Comparison of ENCODE assay signal across 8 cellular contexts in the genomic region with DNA sequence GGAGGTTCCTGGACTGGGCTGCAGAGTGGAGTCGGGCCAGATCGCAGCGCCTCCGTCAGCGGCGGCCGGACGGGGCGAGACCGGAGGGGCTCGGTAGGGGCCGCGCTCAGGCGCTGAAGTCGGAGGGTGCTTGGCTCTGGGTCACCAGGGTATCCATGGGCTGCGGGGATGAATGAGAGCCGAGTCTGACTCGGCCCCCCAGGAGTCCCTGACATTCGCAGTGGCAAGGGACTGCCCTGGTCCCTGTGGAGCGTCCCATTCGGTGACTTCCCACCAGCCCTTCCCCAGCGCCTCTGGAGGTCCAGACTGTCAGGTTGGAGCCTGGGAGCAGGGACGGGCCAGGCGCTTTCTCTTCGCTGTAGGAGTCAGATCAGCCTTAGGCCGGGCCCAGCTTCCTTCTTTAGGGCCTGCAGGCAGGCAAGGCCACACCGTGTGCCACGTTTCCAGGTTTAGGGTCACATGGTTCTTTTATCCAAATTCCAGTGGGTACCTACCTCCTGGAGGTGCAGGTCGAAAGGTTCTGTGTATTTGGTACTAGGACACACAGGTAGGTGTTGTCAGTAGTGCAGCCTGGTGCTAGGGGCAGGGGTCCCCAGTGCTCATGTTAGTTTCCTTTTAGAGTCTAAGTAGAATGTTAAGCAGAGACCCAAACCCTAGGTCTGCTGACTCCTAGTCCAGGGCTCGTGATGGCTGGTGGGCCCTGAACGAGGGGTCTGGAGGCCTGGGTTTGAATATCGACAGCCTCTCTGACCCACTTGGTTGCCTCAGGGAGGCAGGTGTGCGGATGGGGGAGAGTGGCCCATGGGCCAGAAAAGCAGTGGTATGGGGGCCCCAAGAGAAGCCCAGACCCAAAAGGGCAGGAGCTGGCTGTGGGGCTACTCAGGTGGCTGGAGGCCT. TPM values are rescaled to one million over a fixed set of nuclear protein-coding genes. Genes with fewer than 3 reads are reported as not detected.
DNase-seq lines count a peak whose midpoint lies in the region; ATAC-seq, FAIRE-seq and TF ChIP-seq lines count a peak whose summit lies in the region.

No MANE protein-coding gene starts in this region.

- H3K4me2 ChIP-seq in BLaER1 (peak overlapping the region; percentile 98), SU-DHL-6 (ENCODE audit: low read depth, low read length, poor library complexity, severe bottlenecking) (peak overlapping the region; percentile 56)

- H3K27ac ChIP-seq in BLaER1 (peak overlapping the region; percentile 98), SU-DHL-6 (ENCODE audit: low read depth, low read length) (no peak overlapping the region), pancreas (peak overlapping the region in 2 of 4 donors; percentile 65 to 82)

- H3K9me2 ChIP-seq in SU-DHL-6 (replicated peaks; ENCODE audit: insufficient read depth, low read length) = no peaks in the 10 kb centered on the region

- H3K4me3 ChIP-seq in BLaER1 (peak overlapping the region; percentile 100), SU-DHL-6 (ENCODE audit: insufficient read depth, low read length, poor library complexity, severe bottlenecking) (peak overlapping the region; percentile 65), fibroblast of mammary gland (ENCODE audit: control insufficient read depth, low read depth, low read length) (peak overlapping the region; percentile 67), pancreas (peak overlapping the region; percentile 49 to 88 (median 76))

- DNase-seq in fibroblast of mammary gland (ENCODE audit: low read depth) (no peak), pancreas (peak in 1 of 6 donors; percentile 36), NCI-H2029 (lab: John Stamatoyannopoulos, UW) (no peak), KG1 (lab: John Stamatoyannopoulos, UW) (no peak), DMS 273 (lab: John Stamatoyannopoulos, UW; ENCODE audit: unreplicated experiment) (no peak)

- no peaks in the 10 kb centered on the region for H3F3A ChIP-seq in SU-DHL-6 (ENCODE audit: insufficient read depth)

- H3K9ac ChIP-seq in BLaER1 (peak overlapping the region; percentile 99), SU-DHL-6 (ENCODE audit: low read length) (peak overlapping the region; percentile 56)

- no peaks in the 10 kb centered on the region for H3K79me2 ChIP-seq in SU-DHL-6 (ENCODE audit: insufficient read depth, low read length)

- 32 to 36% methylated on average over 33 of the region's 33 CpGs for WGBS in pancreas, 2 donors

- ATAC-seq in GM21825 (IDR thresholded peaks at IDR 0.05; ENCODE audit: unreplicated experiment) (peak; percentile 10), pancreas (peak; percentile 4 to 28 (median 9))

- intact Hi-C loops in pancreas (cut with DNase I) = no loop called here

- no peak overlapping the region for H2AFZ ChIP-seq in SU-DHL-6 (ENCODE audit: low read depth, low read length, severe bottlenecking)

- H3K27me3 ChIP-seq in BLaER1 = no peaks in the 10 kb centered on the region
- H3K27me3 ChIP-seq in SU-DHL-6 (ENCODE audit: low read length) = no peaks in the 10 kb centered on the region
- H3K27me3 ChIP-seq in pancreas = no peaks in the 10 kb centered on the region

- H4K20me1 ChIP-seq in BLaER1 (peaks cover 50% of the 10 kb centered on the region), SU-DHL-6 (ENCODE audit: low read depth, low read length) (no peaks in the 10 kb centered on the region)

- TF ChIP-seq CTCF in SU-DHL-6 (IDR thresholded peaks at IDR 0.05; ENCODE audit: insufficient read depth, low read length, poor library complexity, severe bottlenecking) (no peak), fibroblast of mammary gland (conservative IDR thresholded peaks at IDR 0.05; ENCODE audit: control insufficient read depth, insufficient read depth, low read depth, low read length) (no peak), pancreas (IDR thresholded peaks at IDR 0.05) (no peak)

- no peak for FAIRE-seq in pancreas (lab: Jason Lieb, UNC)

- H3K4me1 ChIP-seq in BLaER1 (peaks cover 76% of the 10 kb centered on the region), pancreas (peaks cover 0 to 13% (median 0%) of the 10 kb centered on the region in 3 donors)

- H3K9me3 ChIP-seq in BLaER1 (no peaks in the 10 kb centered on the region), SU-DHL-6 (ENCODE audit: insufficient read depth, low read length) (no peaks in the 10 kb centered on the region), pancreas (no peaks in the 10 kb centered on the region)

- H3K36me3 ChIP-seq in BLaER1 (peaks cover 9% of the 10 kb centered on the region), SU-DHL-6 (ENCODE audit: low read length) (no peaks in the 10 kb centered on the region), pancreas (no peaks in the 10 kb centered on the region)

RNA-seq across cellular contexts. Expression of a gene that starts 1.2 kb away (rescaled TPM):
- total RNA-seq in pancreas = 10 to 100 TPM; 10.6 to 57.6 (median 17.4) TPM
- 10 to 100 TPM; 75.4 to 85.2 TPM for polyA plus RNA-seq in pancreas

RNA-seq across cellular contexts. Expression of a gene that starts 15.7 kb away (rescaled TPM):
- under 1 TPM in 2 of 6 donors, not detected in 4; 0.12 to 0.28 TPM for total RNA-seq in pancreas
- polyA plus RNA-seq in pancreas = under 1 TPM; 0.07 to 0.11 TPM
